Comparison of ENCODE assay signal across 8 cellular contexts in the genomic region with DNA sequence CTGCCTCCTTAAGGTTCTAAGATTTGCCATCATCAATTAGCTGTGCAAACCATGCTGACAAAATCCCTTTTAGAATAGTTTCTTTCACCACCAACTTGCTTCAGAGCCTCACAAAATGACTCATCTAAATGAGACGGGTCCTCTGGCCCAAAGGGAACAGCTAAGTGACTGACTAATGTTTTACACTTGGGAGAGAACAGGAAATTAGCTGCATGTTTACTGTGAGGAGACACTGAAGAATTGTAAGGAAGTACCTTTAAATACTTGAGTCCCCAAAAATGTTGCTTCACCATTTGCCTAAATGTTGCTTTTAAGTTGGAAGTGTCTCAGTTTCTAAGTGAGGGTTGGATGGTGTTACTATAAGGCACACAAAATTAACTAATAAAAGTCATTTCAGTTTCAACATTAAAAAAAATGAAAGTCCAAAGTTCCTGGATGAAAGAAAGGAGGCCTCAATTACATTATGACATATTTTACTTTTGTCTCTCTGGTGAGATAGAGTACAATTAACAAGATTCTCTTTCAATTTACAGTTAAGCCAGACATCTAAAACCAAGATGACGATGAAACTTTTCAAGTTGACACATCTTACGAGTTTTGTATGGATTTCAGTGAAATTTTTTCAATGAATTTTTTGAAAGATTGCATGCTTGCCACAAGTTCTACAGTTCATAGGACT.
DNase-seq lines count a peak whose midpoint lies in the region; ATAC-seq, FAIRE-seq and TF ChIP-seq lines count a peak whose summit lies in the region.

No MANE protein-coding gene starts in this region.

- DNase-seq in EL (peak; percentile 92), NOMO-1 treated with dmso at 0.1 percent for 144 hours (lab: John Stamatoyannopoulos, UW; ENCODE audit: unreplicated experiment) (peak; percentile 66), fibroblast of the aortic adventitia (ENCODE audit: low read depth) (peak; percentile 87), GM12891 (ENCODE audit: insufficient read length, low spot score) (no peak), NCI-H748 treated with DMSO at 0.1 percent for 48 hours (lab: John Stamatoyannopoulos, UW) (no peak)
- no peak for DNase-seq in stimulated activated CD4-positive, alpha-beta T cell treated with anti-CD3 and anti-CD28 coated beads, Interleukin-4, amount 100 ng/mL, for 24 hours
- DNase-seq in activated CD4-positive, alpha-beta T cell treated with anti-CD3 and anti-CD28 coated beads for 4 hours: no peak

- no peak for TF ChIP-seq CTCF in fibroblast of the aortic adventitia (IDR thresholded peaks at IDR 0.05; ENCODE audit: insufficient read depth, low read length)

- FAIRE-seq in GM12891 (lab: Jason Lieb, UNC): no peak

- ATAC-seq in GM21825 (IDR thresholded peaks at IDR 0.05; ENCODE audit: unreplicated experiment): peak; percentile 73

- H3K4me3 ChIP-seq in fibroblast of the aortic adventitia (ENCODE audit: low read depth, low read length): no peak overlapping the region

- TF ChIP-seq POLR2A in GM12891 (IDR thresholded peaks at IDR 0.05; ENCODE audit: low read depth, low read length): no peak

TF ChIP-seq in GM12891, 5 proteins besides CTCF, POLR2A, EP300 and RAD21:
- TF ChIP-seq PAX5 (IDR thresholded peaks at IDR 0.05; ENCODE audit: insufficient read depth, low read length, severe bottlenecking) (no peak), SPI1 (IDR thresholded peaks at IDR 0.05; ENCODE audit: low read depth, low read length) (no peak), POLR2AphosphoS5 (IDR thresholded peaks at IDR 0.05; ENCODE audit: low read depth, low read length) (no peak), TAF1 (IDR thresholded peaks at IDR 0.05; ENCODE audit: low read depth, low read length) (no peak), POU2F2 (IDR thresholded peaks at IDR 0.05; ENCODE audit: low read depth, low read length) (no peak)

Comparison
In these comparisons a context has a peak if more than half of its experiments do, and no peak if none do; other contexts are left out.
1. DNase-seq: peak in EL (single experiment), NOMO-1 treated with dmso at 0.1 percent for 144 hours (single experiment) and fibroblast of the aortic adventitia (single experiment); none in GM12891 (single experiment), stimulated activated CD4-positive, alpha-beta T cell treated with anti-CD3 and anti-CD28 coated beads, Interleukin-4, amount 100 ng/mL, for 24 hours (single experiment), activated CD4-positive, alpha-beta T cell treated with anti-CD3 and anti-CD28 coated beads for 4 hours (0 of 2) and NCI-H748 treated with DMSO at 0.1 percent for 48 hours (single experiment).